ENCODE assay signal across 9 cellular contexts in the genomic region with DNA sequence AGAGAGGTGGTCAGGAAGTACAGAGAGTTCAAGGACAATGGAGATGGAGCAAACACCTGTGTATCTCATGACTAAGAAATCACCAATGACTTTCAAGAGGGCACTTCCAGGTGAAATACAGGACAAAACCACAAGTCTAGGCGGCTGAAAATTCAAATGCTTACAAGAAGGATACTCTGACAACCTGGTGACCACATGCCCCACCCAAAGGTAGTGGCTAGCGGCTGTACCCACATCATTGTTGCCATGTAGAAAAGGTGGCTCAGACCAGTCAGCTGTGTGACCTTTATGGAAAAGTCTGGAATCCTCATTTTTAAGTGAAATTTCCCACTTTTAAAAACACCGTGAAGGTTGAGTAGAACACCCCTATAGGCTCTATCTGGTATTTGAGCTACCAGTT.
"Had no signal": no experiment of that assay in that cellular context is flagged by ENCODE, and none has a peak within 500 bp of the region (broad histone marks: within the 10 kb centered on the region; RNA-seq: fewer than 3 reads in every experiment).

No MANE protein-coding gene starts in this region.

- DNase-seq: GM23248, GOT3, H7, HFFc6, IMR-90, KG1 had no signal

- H3K27ac Mint-ChIP-seq: HFFc6 had no signal

- H3K4me3 ChIP-seq: GM23248, HAP-1, K562 had no signal

- H3K4me1 ChIP-seq: HAP-1 had no signal

- H3K36me3 ChIP-seq: HAP-1 had no signal

- H3K9me3 Mint-ChIP-seq: HFFc6 had no signal

- H3K9me3 ChIP-seq: HAP-1 had no signal

- ATAC-seq: HCT116, K562 had no signal

- H3K4me3 Mint-ChIP-seq: HFFc6 had no signal
